Comparison of ENCODE assay signal across 1 cellular context in genomic region chr22:21639359-21639758, GRCh38.
TF ChIP-seq lines count a peak whose summit lies in the region.

No MANE protein-coding gene starts in this region.

TF ChIP-seq in IMR-90, 13 proteins besides CTCF, POLR2A, EP300 and RAD21 (continued from another document):
- TF ChIP-seq, protein P1, sequence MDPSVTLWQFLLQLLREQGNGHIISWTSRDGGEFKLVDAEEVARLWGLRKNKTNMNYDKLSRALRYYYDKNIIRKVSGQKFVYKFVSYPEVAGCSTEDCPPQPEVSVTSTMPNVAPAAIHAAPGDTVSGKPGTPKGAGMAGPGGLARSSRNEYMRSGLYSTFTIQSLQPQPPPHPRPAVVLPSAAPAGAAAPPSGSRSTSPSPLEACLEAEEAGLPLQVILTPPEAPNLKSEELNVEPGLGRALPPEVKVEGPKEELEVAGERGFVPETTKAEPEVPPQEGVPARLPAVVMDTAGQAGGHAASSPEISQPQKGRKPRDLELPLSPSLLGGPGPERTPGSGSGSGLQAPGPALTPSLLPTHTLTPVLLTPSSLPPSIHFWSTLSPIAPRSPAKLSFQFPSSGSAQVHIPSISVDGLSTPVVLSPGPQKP (IDR thresholded peaks at IDR 0.05; ENCODE audit: borderline replicate concordance, low read depth, low read length): no peak
- no peak for TF ChIP-seq FOS (IDR thresholded peaks at IDR 0.05; ENCODE audit: low read depth, low read length)
